ENCODE assay signal across 10 cellular contexts in the genomic region with DNA sequence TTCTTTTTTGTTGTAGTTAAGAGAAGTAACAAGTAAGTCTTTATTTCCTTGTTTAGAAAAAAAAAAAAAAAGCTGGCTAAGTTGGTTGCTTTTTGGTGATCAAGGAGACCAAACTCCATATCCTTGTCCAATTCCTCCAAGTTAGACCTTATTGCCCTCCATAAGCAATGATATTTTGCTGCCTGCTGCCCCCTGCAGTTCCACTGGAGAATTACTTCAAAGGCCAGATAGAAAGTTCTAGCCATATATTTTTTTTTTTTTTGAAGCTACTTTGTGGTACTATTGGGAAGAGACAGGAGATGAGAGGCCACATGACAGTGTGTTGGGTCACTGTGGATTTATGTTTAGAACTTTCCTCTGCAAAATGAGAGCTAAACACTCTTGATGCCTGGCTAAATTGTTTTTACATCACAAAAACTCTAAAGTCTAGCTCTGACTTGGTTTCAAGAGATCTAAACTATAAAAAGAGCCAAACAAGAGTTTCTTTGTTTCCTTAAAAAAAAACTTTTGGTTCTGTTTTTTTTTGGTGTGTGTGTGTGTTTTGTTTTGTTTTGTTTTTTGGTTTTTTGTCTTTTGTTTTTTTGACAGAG.
DNase-seq lines count a peak whose midpoint lies in the region; ATAC-seq and TF ChIP-seq lines count a peak whose summit lies in the region.
"Had no signal": no experiment of that assay in that cellular context is flagged by ENCODE, and none has a peak within 500 bp of the region (broad histone marks: within the 10 kb centered on the region; RNA-seq: fewer than 3 reads in every experiment).

No MANE protein-coding gene starts in this region.

- peak; percentile 66 for ATAC-seq in HG03159 (IDR thresholded peaks at IDR 0.05; ENCODE audit: unreplicated experiment)
- no peak for ATAC-seq in GM21786 (IDR thresholded peaks at IDR 0.05; ENCODE audit: unreplicated experiment)
- ATAC-seq in GM21576 (IDR thresholded peaks at IDR 0.05; ENCODE audit: unreplicated experiment) = no peak
- ATAC-seq: T-helper 17 cell had no signal

- peak overlapping the region in 1 of 2 experiments; percentile 18 for H3K18ac ChIP-seq in mesenchymal stem cell (ENCODE audit: low read depth in 1 of 2, low read length in 2 of 2)

- TF ChIP-seq POLR2A in transverse colon (IDR thresholded peaks at IDR 0.05) = no peak

- no peak overlapping the region for H2AK5ac ChIP-seq in mesenchymal stem cell (ENCODE audit: low read length, severe bottlenecking)

- no peaks in the 10 kb centered on the region for H3K79me1 ChIP-seq in mesenchymal stem cell (replicated peaks; ENCODE audit: low read length, poor library complexity, severe bottlenecking)

- in situ Hi-C loops in transverse colon (cut with MboI; ENCODE audit: low pct_ligation_motif_present in 1 of 4, low pct_unique_long_range_greater_than_20kb in 1 of 4, low sequenced_read_pairs in 3 of 4) = loop anchor here in 3 of 4 donors (25.0 kb wide), 2 partner anchors 608 to 633 kb away; no protein-coding TSS in a partner anchor

- H3K36me3 ChIP-seq in mesenchymal stem cell (ENCODE audit: control insufficient read depth in 1 of 2, insufficient read depth in 2 of 2, low read depth in 1 of 2, low read length in 2 of 2) (peaks cover 0 to 19% of the 10 kb centered on the region in 2 experiments), transverse colon (no peaks in the 10 kb centered on the region)

- intact Hi-C loops in transverse colon (cut with DNase I; ENCODE audit: low total_unique reads) = no loop called here

- no peak for TF ChIP-seq EP300 in transverse colon (IDR thresholded peaks at IDR 0.05; ENCODE audit: low read depth)

- H2BK12ac ChIP-seq in mesenchymal stem cell (ENCODE audit: low read length in 2 of 2) = no peak overlapping the region

- H3K4me2 ChIP-seq in mesenchymal stem cell (ENCODE audit: low read length, poor library complexity, severe bottlenecking) = no peak overlapping the region

- peak; percentile 79 for TF ChIP-seq CTCF in choroid plexus epithelial cell (conservative IDR thresholded peaks at IDR 0.05; ENCODE audit: low read depth, low read length)
- peak; percentile 39 to 57 (median 51) for TF ChIP-seq CTCF in transverse colon (IDR thresholded peaks at IDR 0.05)

- H3K14ac ChIP-seq in mesenchymal stem cell (ENCODE audit: low read length in 2 of 2) = no peak overlapping the region

- H3K27ac ChIP-seq in mesenchymal stem cell (ENCODE audit: low read length, poor library complexity, severe bottlenecking) (no peak overlapping the region), transverse colon (no peak overlapping the region)
- H3K27ac ChIP-seq: skin epidermis had no signal

- H3K9me3 ChIP-seq in mesenchymal stem cell (ENCODE audit: control insufficient read depth, low read length) = no peaks in the 10 kb centered on the region
- no peaks in the 10 kb centered on the region for H3K9me3 ChIP-seq in transverse colon

- no peak overlapping the region for H2BK120ac ChIP-seq in mesenchymal stem cell (ENCODE audit: low read depth, low read length)

- H2AFZ ChIP-seq in mesenchymal stem cell (ENCODE audit: low read depth, low read length) = no peak overlapping the region

- no peak overlapping the region for H4K91ac ChIP-seq in mesenchymal stem cell (ENCODE audit: low read length)

- H3K4ac ChIP-seq in mesenchymal stem cell (ENCODE audit: low read depth in 1 of 2, low read length in 2 of 2) = no peak overlapping the region

- H3K4me1 ChIP-seq in mesenchymal stem cell (ENCODE audit: control insufficient read depth, insufficient read depth, low read depth, low read length) = no peaks in the 10 kb centered on the region
- H3K4me1 ChIP-seq in transverse colon = no peaks in the 10 kb centered on the region

- no peak overlapping the region for H3K9ac ChIP-seq in mesenchymal stem cell (ENCODE audit: low read length)

- H4K8ac ChIP-seq in mesenchymal stem cell (ENCODE audit: low read length) = no peak overlapping the region

- H2BK5ac ChIP-seq in mesenchymal stem cell (ENCODE audit: low read depth, low read length, poor library complexity, severe bottlenecking) = no peak overlapping the region

- no peak overlapping the region for H2BK15ac ChIP-seq in mesenchymal stem cell (ENCODE audit: low read depth, poor library complexity, severe bottlenecking)

- DNase-seq in DMS53 treated with DMSO at 0.1 percent for 48 hours (lab: John Stamatoyannopoulos, UW; ENCODE audit: unreplicated experiment) (peak; percentile 25), T-helper 9 cell (peak; percentile 16), choroid plexus epithelial cell (ENCODE audit: low read depth) (peak; percentile 73), mesenchymal stem cell (peak; percentile 62), transverse colon (peak; percentile 57)

- H3K4me3 ChIP-seq in choroid plexus epithelial cell (ENCODE audit: low read depth, low read length) (no peak overlapping the region), mesenchymal stem cell (ENCODE audit: insufficient read depth in 1 of 2, low read depth in 1 of 2, low read length in 2 of 2) (no peak overlapping the region), transverse colon (no peak overlapping the region)
- H3K4me3 ChIP-seq: skin epidermis had no signal

- H3K27me3 ChIP-seq in mesenchymal stem cell (ENCODE audit: control insufficient read depth in 1 of 2, insufficient read depth in 1 of 2, low read length in 2 of 2) (no peaks in the 10 kb centered on the region), transverse colon (no peaks in the 10 kb centered on the region)

- no peak overlapping the region for H3K23ac ChIP-seq in mesenchymal stem cell (ENCODE audit: low read length in 2 of 2)

Comparison
In these comparisons a context has a peak if more than half of its experiments do, and no peak if none do; other contexts are left out.
1. DNase-seq: peak in every context shown above with its lines; median percentile 73 in choroid plexus epithelial cell; 62 in mesenchymal stem cell; 57 in transverse colon; 25 in DMS53 treated with DMSO at 0.1 percent for 48 hours; 16 in T-helper 9 cell.